In the genomic region with DNA sequence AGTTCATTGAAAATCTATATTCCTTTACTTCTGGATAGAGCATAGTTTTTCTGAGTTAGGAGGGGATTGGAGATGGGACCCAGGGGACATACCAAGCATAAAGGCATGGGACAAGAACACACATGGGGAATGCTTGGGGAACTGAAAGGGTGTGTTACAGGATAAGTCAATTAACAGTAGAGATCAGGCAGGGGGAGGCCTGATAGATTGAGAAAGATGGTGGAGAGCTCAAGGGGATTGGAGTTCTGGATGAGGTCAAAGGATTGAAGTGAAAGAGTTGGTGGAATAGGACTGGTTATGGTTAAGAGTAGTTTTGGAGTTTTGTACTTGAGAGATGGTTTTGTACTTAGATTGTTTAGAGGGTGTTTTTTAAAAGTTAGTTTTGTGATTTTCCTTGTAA, we compare ENCODE assay signal across 15 cellular contexts.
"Had no signal": no experiment of that assay in that cellular context is flagged by ENCODE, and none has a peak within 500 bp of the region (broad histone marks: within the 10 kb centered on the region; RNA-seq: fewer than 3 reads in every experiment).

No MANE protein-coding gene starts in this region.

- ATAC-seq: stimulated activated effector memory CD8-positive, alpha-beta T cell treated with anti-CD3 and anti-CD28 coated beads, Interleukin-12 subunit alpha, Interleukin-12 subunit beta, amount 100 ng/mL, for 72 hours had no signal

- H3K4me1 ChIP-seq: colonic mucosa had no signal

- H3K27ac ChIP-seq: adrenal gland, colonic mucosa, esophagus squamous epithelium, thyroid gland, vagina had no signal

- H3K4me1 Mint-ChIP-seq: activated naive CD4-positive, alpha-beta T cell treated with anti-CD3 and anti-CD28 coated beads, Interleukin-2, amount 10 ng/mL, durations not matched to agents 7 days and 5 days had no signal

- H3K27me3 Mint-ChIP-seq: activated CD4-positive, alpha-beta memory T cell treated with anti-CD3 and anti-CD28 coated beads, Interleukin-2, amount 10 ng/mL, durations not matched to agents 7 days and 5 days; activated naive CD4-positive, alpha-beta T cell treated with anti-CD3 and anti-CD28 coated beads, Interleukin-2, amount 10 ng/mL, durations not matched to agents 7 days and 5 days; activated T-cell treated with anti-CD3 and anti-CD28 coated beads, Interleukin-2, amount 50 U/mL, for 24 hours had no signal

- H3K4me3 ChIP-seq: adrenal gland, colonic mucosa, esophagus squamous epithelium, thyroid gland, vagina had no signal

- DNase-seq: activated CD4-positive, alpha-beta memory T cell treated with anti-CD3 and anti-CD28 coated beads, Interleukin-2, amount 10 ng/mL, durations not matched to agents 7 days and 5 days; activated CD4-positive, alpha-beta T cell treated with anti-CD3 and anti-CD28 coated beads for 4 hours; activated naive CD4-positive, alpha-beta T cell treated with anti-CD3 and anti-CD28 coated beads, Interleukin-2, amount 10 ng/mL, durations not matched to agents 7 days and 5 days; activated T-cell treated with anti-CD3 and anti-CD28 coated beads, Interleukin-2, amount 50 U/mL, for 24 hours; adrenal gland; colonic mucosa; esophagus squamous epithelium; glutamatergic neuron; hypothalamus; mesendoderm; stimulated activated CD4-positive, alpha-beta T cell treated with anti-CD3 and anti-CD28 coated beads, Interleukin-12 subunit alpha, Interleukin-12 subunit beta, amount 100 ng/mL, for 4 hours; stimulated activated CD4-positive, alpha-beta T cell treated with anti-CD3 and anti-CD28 coated beads, Interleukin-2, amount 100 ng/mL, for 24 hours; thyroid gland had no signal

- H3K4me3 Mint-ChIP-seq: activated CD4-positive, alpha-beta memory T cell treated with anti-CD3 and anti-CD28 coated beads, Interleukin-2, amount 10 ng/mL, durations not matched to agents 7 days and 5 days; activated naive CD4-positive, alpha-beta T cell treated with anti-CD3 and anti-CD28 coated beads, Interleukin-2, amount 10 ng/mL, durations not matched to agents 7 days and 5 days; activated T-cell treated with anti-CD3 and anti-CD28 coated beads, Interleukin-2, amount 50 U/mL, for 24 hours; stimulated activated effector memory CD8-positive, alpha-beta T cell treated with anti-CD3 and anti-CD28 coated beads, Interleukin-12 subunit alpha, Interleukin-12 subunit beta, amount 100 ng/mL, for 72 hours had no signal

- H3K27me3 ChIP-seq: adrenal gland, colonic mucosa, esophagus squamous epithelium, thyroid gland, vagina had no signal

- H3K36me3 Mint-ChIP-seq: activated naive CD4-positive, alpha-beta T cell treated with anti-CD3 and anti-CD28 coated beads, Interleukin-2, amount 10 ng/mL, durations not matched to agents 7 days and 5 days; stimulated activated effector memory CD8-positive, alpha-beta T cell treated with anti-CD3 and anti-CD28 coated beads, Interleukin-12 subunit alpha, Interleukin-12 subunit beta, amount 100 ng/mL, for 72 hours had no signal

- H3K36me3 ChIP-seq: adrenal gland, colonic mucosa, esophagus squamous epithelium, thyroid gland, vagina had no signal

- H3K27ac Mint-ChIP-seq: activated CD4-positive, alpha-beta memory T cell treated with anti-CD3 and anti-CD28 coated beads, Interleukin-2, amount 10 ng/mL, durations not matched to agents 7 days and 5 days; activated naive CD4-positive, alpha-beta T cell treated with anti-CD3 and anti-CD28 coated beads, Interleukin-2, amount 10 ng/mL, durations not matched to agents 7 days and 5 days; activated T-cell treated with anti-CD3 and anti-CD28 coated beads, Interleukin-2, amount 50 U/mL, for 24 hours; stimulated activated effector memory CD8-positive, alpha-beta T cell treated with anti-CD3 and anti-CD28 coated beads, Interleukin-12 subunit alpha, Interleukin-12 subunit beta, amount 100 ng/mL, for 72 hours had no signal

- H3K9me3 ChIP-seq: adrenal gland, colonic mucosa, esophagus squamous epithelium, thyroid gland, vagina had no signal

- H3K9me3 Mint-ChIP-seq: activated CD4-positive, alpha-beta memory T cell treated with anti-CD3 and anti-CD28 coated beads, Interleukin-2, amount 10 ng/mL, durations not matched to agents 7 days and 5 days; activated naive CD4-positive, alpha-beta T cell treated with anti-CD3 and anti-CD28 coated beads, Interleukin-2, amount 10 ng/mL, durations not matched to agents 7 days and 5 days; activated T-cell treated with anti-CD3 and anti-CD28 coated beads, Interleukin-2, amount 50 U/mL, for 24 hours; stimulated activated effector memory CD8-positive, alpha-beta T cell treated with anti-CD3 and anti-CD28 coated beads, Interleukin-12 subunit alpha, Interleukin-12 subunit beta, amount 100 ng/mL, for 72 hours had no signal
